30 cellular contexts compared by ENCODE assay signal in the genomic region with DNA sequence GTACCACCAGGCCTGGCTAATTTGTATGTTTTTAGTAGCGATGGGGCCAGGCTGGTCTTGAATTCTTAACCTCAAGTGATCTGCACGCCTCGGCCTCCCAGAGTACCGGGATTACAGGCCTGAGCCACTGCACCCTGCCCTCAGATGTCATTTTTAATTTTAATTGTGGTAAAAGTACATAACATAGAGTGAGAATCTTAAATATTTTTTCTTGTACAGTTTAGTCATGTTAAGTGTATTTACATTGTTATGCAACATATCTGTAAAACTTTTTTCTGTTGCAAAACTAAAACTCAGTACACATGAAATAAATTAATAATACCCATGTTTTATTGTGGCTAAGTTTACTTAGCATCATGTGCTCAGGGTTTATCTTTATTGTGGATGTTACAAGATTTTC.
"Had no signal": no experiment of that assay in that cellular context is flagged by ENCODE, and none has a peak within 500 bp of the region (broad histone marks: within the 10 kb centered on the region; RNA-seq: fewer than 3 reads in every experiment).

No MANE protein-coding gene starts in this region.

- H3K27me3 Mint-ChIP-seq: activated CD4-positive, alpha-beta memory T cell treated with anti-CD3 and anti-CD28 coated beads, Interleukin-2, amount 10 ng/mL, durations not matched to agents 7 days and 5 days; activated naive CD8-positive, alpha-beta T cell treated with anti-CD3 and anti-CD28 coated beads for 36 hours had no signal

- H3K27ac ChIP-seq: brain microvascular endothelial cell, PC-9, WERI-Rb-1 had no signal

- H3K4me1 Mint-ChIP-seq: activated CD4-positive, alpha-beta memory T cell treated with anti-CD3 and anti-CD28 coated beads, Interleukin-2, amount 10 ng/mL, durations not matched to agents 7 days and 5 days; activated naive CD8-positive, alpha-beta T cell treated with anti-CD3 and anti-CD28 coated beads for 36 hours; activated T-helper 17 cell treated with anti-CD3 and anti-CD28 coated beads, Interleukin-2, amount 50 U/mL, for 72 hours had no signal

- ATAC-seq: activated T-cell treated with anti-CD3 and anti-CD28 coated beads, Interleukin-2, amount 50 U/mL, for 72 hours; activated T-helper 17 cell treated with anti-CD3 and anti-CD28 coated beads, Interleukin-2, amount 50 U/mL, for 72 hours had no signal

- H3K9me3 Mint-ChIP-seq: activated CD4-positive, alpha-beta memory T cell treated with anti-CD3 and anti-CD28 coated beads, Interleukin-2, amount 10 ng/mL, durations not matched to agents 7 days and 5 days; activated naive CD8-positive, alpha-beta T cell treated with anti-CD3 and anti-CD28 coated beads for 36 hours; activated T-helper 17 cell treated with anti-CD3 and anti-CD28 coated beads, Interleukin-2, amount 50 U/mL, for 72 hours had no signal

- H3K4me3 Mint-ChIP-seq: activated CD4-positive, alpha-beta memory T cell treated with anti-CD3 and anti-CD28 coated beads, Interleukin-2, amount 10 ng/mL, durations not matched to agents 7 days and 5 days; activated naive CD8-positive, alpha-beta T cell treated with anti-CD3 and anti-CD28 coated beads for 36 hours; activated T-cell treated with anti-CD3 and anti-CD28 coated beads, Interleukin-2, amount 50 U/mL, for 72 hours; activated T-helper 17 cell treated with anti-CD3 and anti-CD28 coated beads, Interleukin-2, amount 50 U/mL, for 72 hours had no signal

- DNase-seq: activated CD4-positive, alpha-beta memory T cell treated with anti-CD3 and anti-CD28 coated beads, Interleukin-2, amount 10 ng/mL, durations not matched to agents 7 days and 5 days; activated CD4-positive, alpha-beta T cell treated with anti-CD3 and anti-CD28 coated beads for 1 hour; activated CD4-positive, alpha-beta T cell treated with anti-CD3 and anti-CD28 coated beads for 48 hours; activated CD4-positive, CD25-positive, alpha-beta regulatory T cell; activated effector memory CD4-positive, alpha-beta T cell treated with anti-CD3 and anti-CD28 coated beads, Interleukin-2, amount 50 U/mL, for 16 hours; activated naive CD4-positive, alpha-beta T cell; activated naive CD4-positive, alpha-beta T cell treated with anti-CD3 and anti-CD28 coated beads, Interleukin-2, amount 50 U/mL, for 16 hours; activated naive CD8-positive, alpha-beta T cell treated with anti-CD3 and anti-CD28 coated beads for 36 hours; activated T-cell treated with anti-CD3 and anti-CD28 coated beads, Interleukin-2, amount 50 U/mL, for 1 hour; activated T-cell treated with anti-CD3 and anti-CD28 coated beads, Interleukin-2, amount 50 U/mL, for 72 hours; amniotic stem cell; aorta; brain microvascular endothelial cell; central memory CD4-positive, alpha-beta T cell; NCI-H1105; NCI-H1436; NCI-H1694; NCI-H1930; NCI-H2081 treated with DMSO at 0.1 percent for 48 hours; NCI-H345; NCI-H524 treated with DMSO at 0.1 percent for 48 hours; NK-92 treated with Interleukin-12 subunit alpha and Interleukin-12 subunit beta, amount 100 ng/mL, for 24 hours; PC-9; Right ventricle myocardium superior; SW 1271; T-helper 1 cell; T-helper 2 cell; T-helper 9 cell; WERI-Rb-1 had no signal

- H3K27ac Mint-ChIP-seq: activated CD4-positive, alpha-beta memory T cell treated with anti-CD3 and anti-CD28 coated beads, Interleukin-2, amount 10 ng/mL, durations not matched to agents 7 days and 5 days; activated naive CD8-positive, alpha-beta T cell treated with anti-CD3 and anti-CD28 coated beads for 36 hours; activated T-cell treated with anti-CD3 and anti-CD28 coated beads, Interleukin-2, amount 50 U/mL, for 72 hours; activated T-helper 17 cell treated with anti-CD3 and anti-CD28 coated beads, Interleukin-2, amount 50 U/mL, for 72 hours had no signal

- H3K4me3 ChIP-seq: PC-9 had no signal

- H3K36me3 Mint-ChIP-seq: activated naive CD8-positive, alpha-beta T cell treated with anti-CD3 and anti-CD28 coated beads for 36 hours had no signal
